ENCODE assay signal across 7 cellular contexts in the genomic region with DNA sequence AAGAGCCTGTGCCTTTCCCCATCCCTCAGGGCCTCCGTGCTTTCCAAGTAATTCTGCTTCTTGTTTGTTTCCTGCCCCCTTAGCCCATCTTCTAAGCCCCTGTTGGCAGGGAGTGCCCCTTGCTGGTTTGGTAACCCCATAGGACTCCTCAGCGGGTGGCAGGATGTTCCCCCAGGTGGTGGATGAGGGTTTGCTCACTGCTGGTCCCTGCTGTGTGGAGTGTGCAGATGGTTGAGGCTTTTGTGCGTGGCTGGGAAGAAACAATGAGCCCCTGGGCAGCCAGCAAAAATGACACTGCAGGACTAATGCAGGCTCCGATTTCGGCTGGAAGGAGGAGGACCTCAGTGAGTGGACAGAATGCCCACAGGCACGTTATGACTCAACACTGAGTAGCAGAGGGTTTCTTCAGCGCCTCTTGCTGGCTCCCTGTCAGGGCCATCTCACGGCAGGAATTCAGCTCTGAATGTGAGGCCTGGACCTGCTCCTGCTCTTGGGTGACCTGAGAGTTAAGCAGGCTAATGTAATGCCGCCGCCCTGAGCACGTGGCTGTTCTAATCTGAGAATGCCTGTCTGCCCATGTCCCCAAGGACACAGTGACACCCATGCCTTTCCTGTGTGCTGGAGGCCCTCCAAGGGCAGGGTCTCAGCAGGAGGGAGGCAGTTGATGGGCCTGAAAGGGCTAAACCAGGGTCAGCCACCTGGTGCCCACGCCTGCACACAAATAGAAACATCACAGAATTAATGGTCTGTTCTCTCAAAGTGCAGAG. TPM values are rescaled to one million over a fixed set of nuclear protein-coding genes. Genes with fewer than 3 reads are reported as not detected.
DNase-seq lines count a peak whose midpoint lies in the region; ATAC-seq and TF ChIP-seq lines count a peak whose summit lies in the region.

No MANE protein-coding gene starts in this region.

- ATAC-seq in GM18511 (IDR thresholded peaks at IDR 0.05; ENCODE audit: unreplicated experiment) = no peak

- DNase-seq in HEK293T (ENCODE audit: extremely low spot score) = peak; percentile 53
- DNase-seq in RWPE1 (ENCODE audit: low spot score) = peak; percentile 95
- DNase-seq in fibroblast of the conjunctiva (ENCODE audit: low read depth) = peak; percentile 88
- peak; percentile 97 for DNase-seq in renal cortical epithelial cell (ENCODE audit: low read depth)
- no peak for DNase-seq in NOMO-1 treated with DMSO at 0.1 percent for 48 hours (lab: John Stamatoyannopoulos, UW; ENCODE audit: unreplicated experiment)
- no peak for DNase-seq in HuH-7 (ENCODE audit: low spot score)

- CTCF ChIA-PET in HEK293T (lab: Yijun Ruan, JAX) (no interaction called here), RWPE1 (lab: Yijun Ruan, JAX) (interaction anchor here (0.6 to 2.1 kb wide), 4 partner anchors 12 to 1454 kb away, joined by 3 to 7 read pairs (median 6); no protein-coding TSS in a partner anchor)

- peak overlapping the region; percentile 99 for H3K27ac ChIP-seq in RWPE1

- POLR2A ChIA-PET in HEK293T (lab: Yijun Ruan, JAX) = interaction anchor here (1.1 to 1.7 kb wide), 2 partner anchors 17 to 71 kb away, joined by 4 to 7 read pairs; a partner anchor contains a TSS
- POLR2A ChIA-PET in RWPE1 (lab: Yijun Ruan, JAX; ENCODE audit: low non-redundant PET) = interaction anchor here (1.5 to 1.6 kb wide), 2 partner anchors 13 to 58 kb away, joined by 3 to 5 read pairs; a partner anchor contains a TSS

- TF ChIP-seq CTCF in RWPE1 (conservative IDR thresholded peaks at IDR 0.05; ENCODE audit: low read depth) = no peak

TF ChIP-seq in HEK293T, 16 proteins besides CTCF, POLR2A, EP300 and RAD21:
- TF ChIP-seq NFRKB (IDR thresholded peaks at IDR 0.05) (no peak), SUZ12 (IDR thresholded peaks at IDR 0.05) (no peak), L3MBTL2 (conservative IDR thresholded peaks at IDR 0.05) (no peak), HDGF (IDR thresholded peaks at IDR 0.05; ENCODE audit: borderline replicate concordance) (no peak), ARNT (IDR thresholded peaks at IDR 0.05) (no peak), ZNF384 (IDR thresholded peaks at IDR 0.05) (no peak), SP1 (IDR thresholded peaks at IDR 0.05) (no peak), ELF4 (IDR thresholded peaks at IDR 0.05) (no peak), FOXA1 (IDR thresholded peaks at IDR 0.05) (no peak), CTBP1 (IDR thresholded peaks at IDR 0.05; ENCODE audit: borderline replicate concordance) (no peak), FOXK2 (IDR thresholded peaks at IDR 0.05) (no peak)

RNA-seq across cellular contexts. Expression of a gene that starts 16.6 kb away (rescaled TPM):
- total RNA-seq in renal cortical epithelial cell = 6.3 and 26.8 TPM in 2 replicates

RNA-seq across cellular contexts. Expression of a gene that starts 58.1 kb away (rescaled TPM):
- total RNA-seq in renal cortical epithelial cell = 19.3 and 24.4 TPM in 2 replicates

Comparison
In these comparisons a context has a peak if more than half of its experiments do, and no peak if none do; other contexts are left out.
1. DNase-seq: peak in HEK293T (single experiment), RWPE1 (single experiment), fibroblast of the conjunctiva (single experiment) and renal cortical epithelial cell (single experiment); none in NOMO-1 treated with DMSO at 0.1 percent for 48 hours (single experiment) and HuH-7 (single experiment).